In genomic region chr19:11921852-11922495, GRCh38 we compare ENCODE assay signal across 12 cellular contexts.
"Had no signal": no experiment of that assay in that cellular context is flagged by ENCODE, and none has a peak within 500 bp of the region (broad histone marks: within the 10 kb centered on the region; RNA-seq: fewer than 3 reads in every experiment).

No MANE protein-coding gene starts in this region.

- H3K9me3 Mint-ChIP-seq: activated T-cell treated with anti-CD3 and anti-CD28 coated beads, Interleukin-2, amount 50 U/mL, for 4 hours had no signal

- H3K4me3 Mint-ChIP-seq: activated naive CD8-positive, alpha-beta T cell treated with anti-CD3 and anti-CD28 coated beads for 36 hours; activated T-cell treated with anti-CD3 and anti-CD28 coated beads, Interleukin-2, amount 50 U/mL, for 4 hours had no signal

- H3K4me3 ChIP-seq: gastroesophageal sphincter, right atrium auricular region, smooth muscle cell, tibial nerve had no signal

- DNase-seq: activated CD4-positive, alpha-beta T cell treated with anti-CD3 and anti-CD28 coated beads, Interleukin-2, amount 50 U/mL, for 4 hours; activated CD4-positive, CD25-positive, alpha-beta regulatory T cell treated with anti-CD3 and anti-CD28 coated beads, Interleukin-2, amount 50 U/mL, for 72 hours; activated effector memory CD4-positive, alpha-beta T cell treated with anti-CD3 and anti-CD28 coated beads, Interleukin-2, amount 50 U/mL, for 16 hours; activated naive CD8-positive, alpha-beta T cell treated with anti-CD3 and anti-CD28 coated beads for 36 hours; activated T-cell treated with anti-CD3 and anti-CD28 coated beads, Interleukin-2, amount 50 U/mL, for 4 hours; aorta; T-helper 9 cell had no signal

- H3K27ac ChIP-seq: gastroesophageal sphincter, parathyroid adenoma, right atrium auricular region, tibial nerve had no signal

- H3K27ac Mint-ChIP-seq: activated naive CD8-positive, alpha-beta T cell treated with anti-CD3 and anti-CD28 coated beads for 36 hours had no signal

- H3K27me3 ChIP-seq: gastroesophageal sphincter, right atrium auricular region, tibial nerve had no signal

- H3K9me3 ChIP-seq: gastroesophageal sphincter, right atrium auricular region had no signal

- H3K36me3 ChIP-seq: gastroesophageal sphincter, right atrium auricular region, tibial nerve had no signal

- ATAC-seq: activated T-cell treated with anti-CD3 and anti-CD28 coated beads, Interleukin-2, amount 50 U/mL, for 4 hours; gastroesophageal sphincter had no signal
